ENCODE assay signal across 1 cellular context in genomic region chr7:76201732-76202665, GRCh38.
TF ChIP-seq lines count a peak whose summit lies in the region.

TSS of gene SRRM3 (plus strand) at chr7:76201896. CDS start at chr7:76235067, 33,171 bp downstream.

TF ChIP-seq in HepG2, 621 proteins besides CTCF, POLR2A, EP300 and RAD21 (continued from another document and continues in another):
- TF ChIP-seq ZNF574 (CRISPR knock-in tag; IDR thresholded peaks at IDR 0.05) (peak; percentile 99), PATZ1 (CRISPR knock-in tag; IDR thresholded peaks at IDR 0.05) (peak; percentile 84), NR2F1 (CRISPR knock-in tag; IDR thresholded peaks at IDR 0.05) (no peak), MAFF (IDR thresholded peaks at IDR 0.05; ENCODE audit: low read depth, low read length) (no peak), ISX (CRISPR knock-in tag; conservative IDR thresholded peaks at IDR 0.05) (peak; percentile 96), CAMTA2 (CRISPR knock-in tag; IDR thresholded peaks at IDR 0.05; ENCODE audit: borderline replicate concordance) (peak; percentile 83; the same call in 1 of the 2 replicates), MTA1 (CRISPR knock-in tag; IDR thresholded peaks at IDR 0.05; ENCODE audit: borderline replicate concordance) (0 out of 2 replicates have a peak, but pooled peaks have one; percentile 42), KDM4B (CRISPR knock-in tag; IDR thresholded peaks at IDR 0.05) (peak; percentile 90; the same call in 1 of the 2 replicates), ZNF644 (CRISPR knock-in tag; IDR thresholded peaks at IDR 0.05; ENCODE audit: low read depth) (peak; percentile 47; the same call in 1 of the 2 replicates), ZMYM2 (CRISPR knock-in tag; IDR thresholded peaks at IDR 0.05) (no peak), JUN (CRISPR knock-in tag; IDR thresholded peaks at IDR 0.05) (no peak), ZBTB49 (CRISPR knock-in tag; IDR thresholded peaks at IDR 0.05; ENCODE audit: borderline replicate concordance) (peak; percentile 95; the same call in 1 of the 2 replicates), TFDP2 (CRISPR knock-in tag; IDR thresholded peaks at IDR 0.05) (peak; percentile 79), ZNF34 (CRISPR knock-in tag; IDR thresholded peaks at IDR 0.05; ENCODE audit: borderline replicate concordance) (0 out of 2 replicates have a peak, but pooled peaks have one; percentile 41), ELF1 (CRISPR knock-in tag; IDR thresholded peaks at IDR 0.05) (no peak), MZF1 (CRISPR knock-in tag; IDR thresholded peaks at IDR 0.05; ENCODE audit: borderline replicate concordance) (no peak), AKNA (CRISPR knock-in tag; IDR thresholded peaks at IDR 0.05; ENCODE audit: borderline replicate concordance) (no peak), REST (IDR thresholded peaks at IDR 0.05; ENCODE audit: borderline replicate concordance in 1 of 2, low read depth in 1 of 2, low read length in 2 of 2) (peak; percentile 38 to 98), DR1 (CRISPR knock-in tag; IDR thresholded peaks at IDR 0.05) (no peak), HNRNPH1 (optimal IDR thresholded peaks at IDR 0.05; ENCODE audit: low read depth, low read length) (no peak), ZBTB34 (CRISPR knock-in tag; IDR thresholded peaks at IDR 0.05) (peak; percentile 60; the same call in 1 of the 2 replicates), THYN1 (CRISPR knock-in tag; IDR thresholded peaks at IDR 0.05; ENCODE audit: borderline replicate concordance, low read depth) (no peak), PITX1 (CRISPR knock-in tag; IDR thresholded peaks at IDR 0.05) (peak; percentile 68; the same call in 1 of the 2 replicates), ZNF335 (CRISPR knock-in tag; IDR thresholded peaks at IDR 0.05) (0 out of 2 replicates have a peak, but pooled peaks have one; percentile 41), SOX6 (IDR thresholded peaks at IDR 0.05) (no peak), SOX6 (CRISPR knock-in tag; IDR thresholded peaks at IDR 0.05) (no peak), HNF1A (IDR thresholded peaks at IDR 0.05; ENCODE audit: low read depth) (no peak), HNF1A (CRISPR knock-in tag; IDR thresholded peaks at IDR 0.05; ENCODE audit: borderline replicate concordance) (peak; percentile 48; the same call in 1 of the 2 replicates)
